ENCODE assay signal across 13 cellular contexts in genomic region chr6:43989556-43990248, GRCh38.
DNase-seq lines count a peak whose midpoint lies in the region; ATAC-seq and TF ChIP-seq lines count a peak whose summit lies in the region.
"Had no signal": no experiment of that assay in that cellular context is flagged by ENCODE, and none has a peak within 500 bp of the region (broad histone marks: within the 10 kb centered on the region; RNA-seq: fewer than 3 reads in every experiment).

No MANE protein-coding gene starts in this region.

- H3K36me3 ChIP-seq in heart left ventricle (no peaks in the 10 kb centered on the region), WERI-Rb-1 (no peaks in the 10 kb centered on the region), mesenchymal stem cell (ENCODE audit: control insufficient read depth in 1 of 2, insufficient read depth in 2 of 2, low read depth in 1 of 2, low read length in 2 of 2) (no peaks in the 10 kb centered on the region)
- H3K36me3 ChIP-seq: esophagus squamous epithelium had no signal

- H2AK5ac ChIP-seq in mesenchymal stem cell (ENCODE audit: low read length, severe bottlenecking): peak overlapping the region; percentile 51

- H2BK12ac ChIP-seq in mesenchymal stem cell (ENCODE audit: low read length in 2 of 2): peak overlapping the region; percentile 95 to 100

- H3K4ac ChIP-seq in mesenchymal stem cell (ENCODE audit: low read depth in 1 of 2, low read length in 2 of 2): peak overlapping the region; percentile 70 to 98

- H3K9ac ChIP-seq in mesenchymal stem cell (ENCODE audit: low read length): no peak overlapping the region

- peak overlapping the region; percentile 91 for H4K91ac ChIP-seq in mesenchymal stem cell (ENCODE audit: low read length)

- TF ChIP-seq CTCF in heart left ventricle (IDR thresholded peaks at IDR 0.05) (no peak), WERI-Rb-1 (IDR thresholded peaks at IDR 0.05; ENCODE audit: low read depth, low read length) (no peak)

- no peaks in the 10 kb centered on the region for H3K79me1 ChIP-seq in mesenchymal stem cell (replicated peaks; ENCODE audit: low read length, poor library complexity, severe bottlenecking)

- H3K4me3 ChIP-seq in heart left ventricle (no peak overlapping the region), WERI-Rb-1 (ENCODE audit: low read depth, low read length) (no peak overlapping the region), mesenchymal stem cell (ENCODE audit: insufficient read depth in 1 of 2, low read depth in 1 of 2, low read length in 2 of 2) (no peak overlapping the region)
- H3K4me3 ChIP-seq: esophagus squamous epithelium had no signal

- WGBS in heart left ventricle, 4 donors: 53 to 65% (median 58%) methylated on average over 5 to 10 of the region's 10 CpGs
- WGBS in mesenchymal stem cell: 87% methylated on average over 10 of the region's 10 CpGs

- H3K18ac ChIP-seq in mesenchymal stem cell (ENCODE audit: low read depth in 1 of 2, low read length in 2 of 2): peak overlapping the region; percentile 84 to 96

- H2AFZ ChIP-seq in mesenchymal stem cell (ENCODE audit: low read depth, low read length): no peak overlapping the region

- intact Hi-C loops in heart left ventricle (cut with DNase I): loop anchor here in 4 of 10 donors (5.0 kb wide), 3 partner anchors 37 to 217 kb away; partner anchors contain the start of gene VEGFA (in 4 of the 4)
- intact Hi-C loops in Right ventricle myocardium superior (cut with DNase I): no loop called here

- no peaks in the 10 kb centered on the region for H3K36me3 Mint-ChIP-seq in activated naive CD4-positive, alpha-beta T cell treated with anti-CD3 and anti-CD28 coated beads, Interleukin-2, amount 10 ng/mL, durations not matched to agents 7 days and 5 days
- no peaks in the 10 kb centered on the region for H3K36me3 Mint-ChIP-seq in activated T-cell treated with anti-CD3 and anti-CD28 coated beads, Interleukin-2, amount 50 U/mL, for 72 hours (ENCODE audit: insufficient read depth in 2 of 2)
- no peaks in the 10 kb centered on the region for H3K36me3 Mint-ChIP-seq in activated CD8-positive, alpha-beta T cell treated with anti-CD3 and anti-CD28 coated beads, Interleukin-2, amount 10 ng/mL, durations not matched to agents 7 days and 5 days (ENCODE audit: low read depth)

- H3K9me3 ChIP-seq in heart left ventricle (no peaks in the 10 kb centered on the region), WERI-Rb-1 (ENCODE audit: severe bottlenecking) (no peaks in the 10 kb centered on the region), mesenchymal stem cell (ENCODE audit: control insufficient read depth, low read length) (no peaks in the 10 kb centered on the region)
- H3K9me3 ChIP-seq: esophagus squamous epithelium had no signal

- H3K4me2 ChIP-seq in mesenchymal stem cell (ENCODE audit: low read length, poor library complexity, severe bottlenecking): no peak overlapping the region

- H4K8ac ChIP-seq in mesenchymal stem cell (ENCODE audit: low read length): peak overlapping the region; percentile 47

- ATAC-seq in heart left ventricle (peak in 2 of 4 donors; percentile 8 to 38), Right ventricle myocardium superior (ENCODE audit: poor library complexity) (no peak)
- ATAC-seq in activated T-cell treated with anti-CD3 and anti-CD28 coated beads, Interleukin-2, amount 50 U/mL, for 72 hours (replicated peaks in 1 of 2): no peak
- no peak for ATAC-seq in activated CD8-positive, alpha-beta T cell treated with anti-CD3 and anti-CD28 coated beads, Interleukin-2, amount 10 ng/mL, durations not matched to agents 7 days and 5 days

- POLR2A ChIA-PET in activated CD8-positive, alpha-beta T cell treated with anti-CD3 and anti-CD28 coated beads, Interleukin-2, amount 10 ng/mL, durations not matched to agents 7 days and 5 days (lab: Charles Lee): no interaction called here

- peaks cover 45% of the 10 kb centered on the region for H3K27me3 Mint-ChIP-seq in activated naive CD4-positive, alpha-beta T cell treated with anti-CD3 and anti-CD28 coated beads, Interleukin-2, amount 10 ng/mL, durations not matched to agents 7 days and 5 days
- H3K27me3 Mint-ChIP-seq in activated T-cell treated with anti-CD3 and anti-CD28 coated beads, Interleukin-2, amount 50 U/mL, for 72 hours (ENCODE audit: low read depth): no peaks in the 10 kb centered on the region
- peaks cover 5% of the 10 kb centered on the region for H3K27me3 Mint-ChIP-seq in activated CD8-positive, alpha-beta T cell treated with anti-CD3 and anti-CD28 coated beads, Interleukin-2, amount 10 ng/mL, durations not matched to agents 7 days and 5 days (ENCODE audit: low read depth)

- peak overlapping the region; percentile 29 for H2BK120ac ChIP-seq in mesenchymal stem cell (ENCODE audit: low read depth, low read length)

- H3K14ac ChIP-seq in mesenchymal stem cell (ENCODE audit: low read length in 2 of 2): peak overlapping the region in 1 of 2 experiments; percentile 59

- DNase-seq in heart left ventricle: peak in 1 of 5 donors; percentile 31
- DNase-seq in Right ventricle myocardium superior: no peak
- no peak for DNase-seq in WERI-Rb-1
- no peak for DNase-seq in mesenchymal stem cell
- no peak for DNase-seq in activated naive CD4-positive, alpha-beta T cell treated with anti-CD3 and anti-CD28 coated beads, Interleukin-2, amount 10 ng/mL, durations not matched to agents 7 days and 5 days
- DNase-seq in activated T-cell treated with anti-CD3 and anti-CD28 coated beads, Interleukin-2, amount 50 U/mL, for 72 hours: no peak
- DNase-seq in activated CD8-positive, alpha-beta T cell treated with anti-CD3 and anti-CD28 coated beads, Interleukin-2, amount 10 ng/mL, durations not matched to agents 7 days and 5 days: no peak
- no peak for DNase-seq in activated T-cell treated with anti-CD3 and anti-CD28 coated beads for 4 hours
- DNase-seq: activated CD4-positive, CD25-positive, alpha-beta regulatory T cell treated with anti-CD3 and anti-CD28 coated beads, Interleukin-2, amount 50 U/mL, for 72 hours; esophagus squamous epithelium; NCI-H345; small intestine had no signal

- H3K27ac ChIP-seq in heart left ventricle (peak overlapping the region; percentile 73 to 98 (median 86)), WERI-Rb-1 (0 out of 2 replicates have a peak overlapping the region, but pooled peaks have one; percentile 5), mesenchymal stem cell (ENCODE audit: low read length, poor library complexity, severe bottlenecking) (no peak overlapping the region)
- H3K27ac ChIP-seq: esophagus squamous epithelium had no signal

- no peaks in the 10 kb centered on the region for H3K4me1 Mint-ChIP-seq in activated naive CD4-positive, alpha-beta T cell treated with anti-CD3 and anti-CD28 coated beads, Interleukin-2, amount 10 ng/mL, durations not matched to agents 7 days and 5 days
- no peaks in the 10 kb centered on the region for H3K4me1 Mint-ChIP-seq in activated T-cell treated with anti-CD3 and anti-CD28 coated beads, Interleukin-2, amount 50 U/mL, for 72 hours (ENCODE audit: low read depth)
- no peaks in the 10 kb centered on the region for H3K4me1 Mint-ChIP-seq in activated CD8-positive, alpha-beta T cell treated with anti-CD3 and anti-CD28 coated beads, Interleukin-2, amount 10 ng/mL, durations not matched to agents 7 days and 5 days (ENCODE audit: low read depth)

- TF ChIP-seq POLR2A in heart left ventricle (IDR thresholded peaks at IDR 0.05): no peak

- H2BK5ac ChIP-seq in mesenchymal stem cell (ENCODE audit: low read depth, low read length, poor library complexity, severe bottlenecking): no peak overlapping the region

- H2BK15ac ChIP-seq in mesenchymal stem cell (ENCODE audit: low read depth, poor library complexity, severe bottlenecking): peak overlapping the region; percentile 29

- H3K23ac ChIP-seq in mesenchymal stem cell (ENCODE audit: low read length in 2 of 2): no peak overlapping the region

- H3K4me3 Mint-ChIP-seq in activated naive CD4-positive, alpha-beta T cell treated with anti-CD3 and anti-CD28 coated beads, Interleukin-2, amount 10 ng/mL, durations not matched to agents 7 days and 5 days: no peak overlapping the region
- H3K4me3 Mint-ChIP-seq in activated T-cell treated with anti-CD3 and anti-CD28 coated beads, Interleukin-2, amount 50 U/mL, for 72 hours: no peak overlapping the region
- H3K4me3 Mint-ChIP-seq in activated CD8-positive, alpha-beta T cell treated with anti-CD3 and anti-CD28 coated beads, Interleukin-2, amount 10 ng/mL, durations not matched to agents 7 days and 5 days: no peak overlapping the region
- H3K4me3 Mint-ChIP-seq: stimulated activated naive CD8-positive, alpha-beta T cell treated with anti-CD3 and anti-CD28 coated beads, Interleukin-15, Interleukin-2, amounts not matched to agents 100 ng/mL and 50 ng/mL, for 24 hours had no signal

- peaks cover 0 to 55% (median 20%) of the 10 kb centered on the region in 12 donors for H3K4me1 ChIP-seq in heart left ventricle
- H3K4me1 ChIP-seq in mesenchymal stem cell (ENCODE audit: control insufficient read depth, insufficient read depth, low read depth, low read length): peaks cover 44% of the 10 kb centered on the region

- no peaks in the 10 kb centered on the region for H3K9me3 Mint-ChIP-seq in activated naive CD4-positive, alpha-beta T cell treated with anti-CD3 and anti-CD28 coated beads, Interleukin-2, amount 10 ng/mL, durations not matched to agents 7 days and 5 days
- no peaks in the 10 kb centered on the region for H3K9me3 Mint-ChIP-seq in activated T-cell treated with anti-CD3 and anti-CD28 coated beads, Interleukin-2, amount 50 U/mL, for 72 hours
- H3K9me3 Mint-ChIP-seq in activated CD8-positive, alpha-beta T cell treated with anti-CD3 and anti-CD28 coated beads, Interleukin-2, amount 10 ng/mL, durations not matched to agents 7 days and 5 days (ENCODE audit: insufficient read depth): no peaks in the 10 kb centered on the region
- H3K9me3 Mint-ChIP-seq: stimulated activated naive CD8-positive, alpha-beta T cell treated with anti-CD3 and anti-CD28 coated beads, Interleukin-15, Interleukin-2, amounts not matched to agents 100 ng/mL and 50 ng/mL, for 24 hours had no signal

- H3K27me3 ChIP-seq in heart left ventricle (no peaks in the 10 kb centered on the region), WERI-Rb-1 (ENCODE audit: insufficient read depth, low read depth, severe bottlenecking) (no peaks in the 10 kb centered on the region), mesenchymal stem cell (ENCODE audit: control insufficient read depth in 1 of 2, insufficient read depth in 1 of 2, low read length in 2 of 2) (peaks cover 0 to 22% of the 10 kb centered on the region in 2 experiments)

- H3K27ac Mint-ChIP-seq in activated naive CD4-positive, alpha-beta T cell treated with anti-CD3 and anti-CD28 coated beads, Interleukin-2, amount 10 ng/mL, durations not matched to agents 7 days and 5 days: no peak overlapping the region
- no peak overlapping the region for H3K27ac Mint-ChIP-seq in activated T-cell treated with anti-CD3 and anti-CD28 coated beads, Interleukin-2, amount 50 U/mL, for 72 hours
- H3K27ac Mint-ChIP-seq in activated CD8-positive, alpha-beta T cell treated with anti-CD3 and anti-CD28 coated beads, Interleukin-2, amount 10 ng/mL, durations not matched to agents 7 days and 5 days: no peak overlapping the region
- H3K27ac Mint-ChIP-seq: stimulated activated naive CD8-positive, alpha-beta T cell treated with anti-CD3 and anti-CD28 coated beads, Interleukin-15, Interleukin-2, amounts not matched to agents 100 ng/mL and 50 ng/mL, for 24 hours had no signal

- CTCF ChIA-PET in activated naive CD4-positive, alpha-beta T cell treated with anti-CD3 and anti-CD28 coated beads, Interleukin-2, amount 10 ng/mL, durations not matched to agents 7 days and 5 days (lab: Charles Lee): no interaction called here
- CTCF ChIA-PET in activated CD8-positive, alpha-beta T cell treated with anti-CD3 and anti-CD28 coated beads, Interleukin-2, amount 10 ng/mL, durations not matched to agents 7 days and 5 days (lab: Charles Lee): no interaction called here
